In genomic region chr15:36498401-36498800, GRCh38 we compare ENCODE assay signal across 21 cellular contexts.
"Had no signal": no experiment of that assay in that cellular context is flagged by ENCODE, and none has a peak within 500 bp of the region (broad histone marks: within the 10 kb centered on the region; RNA-seq: fewer than 3 reads in every experiment).

No MANE protein-coding gene starts in this region.

- H3K9me3 ChIP-seq: gastroesophageal sphincter, heart right ventricle, right atrium auricular region, SK-N-SH, upper lobe of right lung had no signal

- H3K9me3 Mint-ChIP-seq: activated naive CD8-positive, alpha-beta T cell treated with anti-CD3 and anti-CD28 coated beads, Interleukin-2, amount 50 U/mL, for 24 hours; activated T-helper 17 cell treated with anti-CD3 and anti-CD28 coated beads, Interleukin-2, amount 50 U/mL, for 72 hours; naive B cell; stimulated activated naive CD8-positive, alpha-beta T cell treated with anti-CD3 and anti-CD28 coated beads, Interleukin-15, Interleukin-2, amounts not matched to agents 100 ng/mL and 50 ng/mL, for 24 hours; T-cell had no signal

- DNase-seq: activated naive CD4-positive, alpha-beta T cell treated with Interleukin-2 at 50 U/mL for 16 hours; activated naive CD8-positive, alpha-beta T cell treated with anti-CD3 and anti-CD28 coated beads, Interleukin-2, amount 50 U/mL, for 24 hours; activated T-cell treated with anti-CD3 and anti-CD28 coated beads for 4 hours; central memory CD4-positive, alpha-beta T cell; cortex of kidney; effector CD8-positive, alpha-beta T cell; heart right ventricle; naive B cell; posterior cingulate gyrus; SK-N-SH; small intestine; T-cell; T-helper 9 cell; upper lobe of right lung had no signal

- H3K36me3 ChIP-seq: gastroesophageal sphincter, heart right ventricle, right atrium auricular region, upper lobe of right lung had no signal

- H3K4me3 ChIP-seq: gastroesophageal sphincter, heart right ventricle, right atrium auricular region, upper lobe of right lung had no signal

- H3K27ac ChIP-seq: epithelial cell of prostate, gastroesophageal sphincter, heart right ventricle, right atrium auricular region, upper lobe of right lung had no signal

- H3K4me1 ChIP-seq: right atrium auricular region, upper lobe of right lung had no signal

- H3K36me3 Mint-ChIP-seq: naive B cell, T-cell had no signal

- FAIRE-seq: small intestine had no signal

- ATAC-seq: activated CD4-positive, CD25-positive, alpha-beta regulatory T cell treated with anti-CD3 and anti-CD28 coated beads, Interleukin-2, amount 50 U/mL, for 24 hours; activated naive CD8-positive, alpha-beta T cell treated with anti-CD3 and anti-CD28 coated beads, Interleukin-2, amount 50 U/mL, for 24 hours; activated T-helper 17 cell treated with anti-CD3 and anti-CD28 coated beads, Interleukin-2, amount 50 U/mL, for 72 hours; gastroesophageal sphincter; heart right ventricle; left lobe of liver; T-cell; upper lobe of right lung had no signal

- H3K4me2 ChIP-seq: SK-N-SH had no signal

- H3K4me1 Mint-ChIP-seq: activated naive CD8-positive, alpha-beta T cell treated with anti-CD3 and anti-CD28 coated beads, Interleukin-2, amount 50 U/mL, for 24 hours; activated T-helper 17 cell treated with anti-CD3 and anti-CD28 coated beads, Interleukin-2, amount 50 U/mL, for 72 hours; naive B cell; T-cell had no signal

- H3K27me3 ChIP-seq: gastroesophageal sphincter, heart right ventricle, right atrium auricular region, upper lobe of right lung had no signal

- H3K9ac ChIP-seq: SK-N-SH had no signal

- H3K4me3 Mint-ChIP-seq: activated naive CD8-positive, alpha-beta T cell treated with anti-CD3 and anti-CD28 coated beads, Interleukin-2, amount 50 U/mL, for 24 hours; activated T-helper 17 cell treated with anti-CD3 and anti-CD28 coated beads, Interleukin-2, amount 50 U/mL, for 72 hours; naive B cell; stimulated activated naive CD8-positive, alpha-beta T cell treated with anti-CD3 and anti-CD28 coated beads, Interleukin-15, Interleukin-2, amounts not matched to agents 100 ng/mL and 50 ng/mL, for 24 hours; T-cell had no signal
